In the genomic region with DNA sequence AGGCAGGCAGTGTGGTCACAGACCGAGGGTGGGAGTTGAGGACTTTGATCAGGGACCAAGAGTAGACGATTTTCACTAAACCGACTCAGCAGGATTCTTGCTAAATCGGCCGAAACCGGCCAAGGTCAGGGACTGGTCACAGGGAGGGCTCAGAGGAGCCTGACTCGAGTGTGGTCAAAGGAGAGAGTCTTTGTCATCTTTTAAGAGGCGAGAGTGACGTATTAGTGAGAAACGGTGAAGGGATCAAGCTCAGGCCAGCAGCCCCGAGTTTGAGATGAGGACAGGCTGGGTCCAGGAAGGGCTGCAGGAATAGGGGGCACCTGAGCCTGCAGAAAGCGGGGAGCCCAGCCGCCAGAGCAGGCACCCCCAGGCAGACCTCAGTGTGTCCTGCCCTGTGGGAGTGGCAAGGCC, we compare ENCODE assay signal across 8 cellular contexts. TPM values are rescaled to one million over a fixed set of nuclear protein-coding genes. Genes with fewer than 3 reads are reported as not detected.
A peak's percentile ranks its signal among the peaks of the same experiment; 100 is the strongest.
DNase-seq lines count a peak whose midpoint lies in the region; ATAC-seq and TF ChIP-seq lines count a peak whose summit lies in the region.

No MANE protein-coding gene starts in this region.

- intact Hi-C loops in natural killer cell (cut with micrococcal nuclease) (no loop called here), esophagus squamous epithelium (cut with DNase I) (no loop called here)

- H3K27me3 ChIP-seq in esophagus squamous epithelium: no peaks in the 10 kb centered on the region

- H3K4me3 ChIP-seq in esophagus squamous epithelium: peak overlapping the region in 1 of 4 donors; percentile 72

- no peak for TF ChIP-seq POLR2A in esophagus squamous epithelium (IDR thresholded peaks at IDR 0.05)

- no peaks in the 10 kb centered on the region for H3K9me3 ChIP-seq in esophagus squamous epithelium

- H3K36me3 ChIP-seq in esophagus squamous epithelium: no peaks in the 10 kb centered on the region

- H3K27me3 Mint-ChIP-seq in activated naive CD4-positive, alpha-beta T cell treated with anti-CD3 and anti-CD28 coated beads, Interleukin-2, amount 50 U/mL, for 24 hours: no peaks in the 10 kb centered on the region
- peaks cover 4% of the 10 kb centered on the region for H3K27me3 Mint-ChIP-seq in activated naive CD8-positive, alpha-beta T cell treated with anti-CD3 and anti-CD28 coated beads, Interleukin-2, amount 50 U/mL, for 24 hours
- no peaks in the 10 kb centered on the region for H3K27me3 Mint-ChIP-seq in natural killer cell (ENCODE audit: low read depth in 2 of 2)
- H3K27me3 Mint-ChIP-seq in type B pancreatic cell: peaks cover 2% of the 10 kb centered on the region

- H3K27ac Mint-ChIP-seq in activated naive CD4-positive, alpha-beta T cell treated with anti-CD3 and anti-CD28 coated beads, Interleukin-2, amount 50 U/mL, for 24 hours: peak overlapping the region; percentile 72
- H3K27ac Mint-ChIP-seq in activated naive CD8-positive, alpha-beta T cell treated with anti-CD3 and anti-CD28 coated beads, Interleukin-2, amount 50 U/mL, for 24 hours: peak overlapping the region; percentile 100
- H3K27ac Mint-ChIP-seq in natural killer cell (peak overlapping the region; percentile 93 to 99), type B pancreatic cell (peak overlapping the region; percentile 58)

- DNase-seq in activated naive CD4-positive, alpha-beta T cell (lab: John Stamatoyannopoulos, UW): no peak
- peak; percentile 10 for DNase-seq in activated naive CD8-positive, alpha-beta T cell treated with anti-CD3 and anti-CD28 coated beads, Interleukin-2, amount 50 U/mL, for 24 hours
- no peak for DNase-seq in natural killer cell
- no peak for DNase-seq in type B pancreatic cell (ENCODE audit: extremely low spot score, unreplicated experiment)
- DNase-seq in esophagus squamous epithelium (lab: John Stamatoyannopoulos, UW): no peak
- no peak for DNase-seq in hypothalamus (lab: John Stamatoyannopoulos, UW)

- H3K4me3 Mint-ChIP-seq in activated naive CD4-positive, alpha-beta T cell treated with anti-CD3 and anti-CD28 coated beads, Interleukin-2, amount 50 U/mL, for 24 hours: peak overlapping the region; percentile 92
- peak overlapping the region; percentile 87 for H3K4me3 Mint-ChIP-seq in activated naive CD8-positive, alpha-beta T cell treated with anti-CD3 and anti-CD28 coated beads, Interleukin-2, amount 50 U/mL, for 24 hours
- H3K4me3 Mint-ChIP-seq in natural killer cell (peak overlapping the region; percentile 92), type B pancreatic cell (peak overlapping the region; percentile 40)

- peaks cover 23% of the 10 kb centered on the region for H3K4me1 Mint-ChIP-seq in activated naive CD4-positive, alpha-beta T cell treated with anti-CD3 and anti-CD28 coated beads, Interleukin-2, amount 50 U/mL, for 24 hours
- peaks cover 26% of the 10 kb centered on the region for H3K4me1 Mint-ChIP-seq in activated naive CD8-positive, alpha-beta T cell treated with anti-CD3 and anti-CD28 coated beads, Interleukin-2, amount 50 U/mL, for 24 hours
- H3K4me1 Mint-ChIP-seq in natural killer cell (peaks cover 20 to 21% of the 10 kb centered on the region in 2 donors), type B pancreatic cell (ENCODE audit: unreplicated experiment) (peaks cover 14% of the 10 kb centered on the region)

- H3K36me3 Mint-ChIP-seq in activated naive CD4-positive, alpha-beta T cell treated with anti-CD3 and anti-CD28 coated beads, Interleukin-2, amount 50 U/mL, for 24 hours: peaks cover 4% of the 10 kb centered on the region
- H3K36me3 Mint-ChIP-seq in activated naive CD8-positive, alpha-beta T cell treated with anti-CD3 and anti-CD28 coated beads, Interleukin-2, amount 50 U/mL, for 24 hours (ENCODE audit: low read depth): peaks cover 16% of the 10 kb centered on the region
- no peaks in the 10 kb centered on the region for H3K36me3 Mint-ChIP-seq in natural killer cell
- H3K36me3 Mint-ChIP-seq in type B pancreatic cell: peaks cover 3% of the 10 kb centered on the region

- no peak for ATAC-seq in activated naive CD8-positive, alpha-beta T cell treated with anti-CD3 and anti-CD28 coated beads, Interleukin-2, amount 50 U/mL, for 24 hours
- ATAC-seq in natural killer cell (no peak), GM18498 (IDR thresholded peaks at IDR 0.05; ENCODE audit: unreplicated experiment) (no peak)

- H3K4me1 ChIP-seq in esophagus squamous epithelium: peaks cover 8 to 30% (median 9%) of the 10 kb centered on the region in 3 donors

- TF ChIP-seq CTCF in natural killer cell (IDR thresholded peaks at IDR 0.05) (no peak), type B pancreatic cell (conservative IDR thresholded peaks at IDR 0.05) (no peak), esophagus squamous epithelium (IDR thresholded peaks at IDR 0.05) (no peak)

- 78 to 83% methylated on average over 12 to 13 of the region's 13 CpGs for WGBS in esophagus squamous epithelium, 2 donors

- H3K9me3 Mint-ChIP-seq in activated naive CD4-positive, alpha-beta T cell treated with anti-CD3 and anti-CD28 coated beads, Interleukin-2, amount 50 U/mL, for 24 hours: no peaks in the 10 kb centered on the region
- H3K9me3 Mint-ChIP-seq in activated naive CD8-positive, alpha-beta T cell treated with anti-CD3 and anti-CD28 coated beads, Interleukin-2, amount 50 U/mL, for 24 hours: peaks cover 7% of the 10 kb centered on the region
- H3K9me3 Mint-ChIP-seq in natural killer cell (no peaks in the 10 kb centered on the region), type B pancreatic cell (no peaks in the 10 kb centered on the region)

- peak overlapping the region in 2 of 4 donors; percentile 95 to 97 for H3K27ac ChIP-seq in esophagus squamous epithelium

RNA-seq across cellular contexts. Expression of a gene that starts 41.6 kb away (rescaled TPM):
- total RNA-seq in natural killer cell (1 to 10 TPM; 1.2 to 8.6 (median 3.9) TPM), type B pancreatic cell (ENCODE audit: low replicate concordance) (17.4 and 18.1 TPM in 2 replicates), esophagus squamous epithelium (10 to 100 TPM in 3 of 4 donors, 1 to 10 TPM in 1; 8.5 to 16.0 (median 13.7) TPM)

Comparison
In these comparisons a context has a peak if more than half of its experiments do, and no peak if none do; other contexts are left out.
1. H3K4me3 Mint-ChIP-seq: peak in every context shown above with its lines; median percentile 92 in activated naive CD4-positive, alpha-beta T cell treated with anti-CD3 and anti-CD28 coated beads, Interleukin-2, amount 50 U/mL, for 24 hours; 92 in natural killer cell; 87 in activated naive CD8-positive, alpha-beta T cell treated with anti-CD3 and anti-CD28 coated beads, Interleukin-2, amount 50 U/mL, for 24 hours; 40 in type B pancreatic cell.